ENCODE assay signal across 8 cellular contexts in genomic region chr7:25603427-25603740, GRCh38.
DNase-seq lines count a peak whose midpoint lies in the region; ATAC-seq and TF ChIP-seq lines count a peak whose summit lies in the region.
"Not testable (repeated sequence)": the region's sequence is repeated elsewhere in the genome, so short reads cannot be mapped to it uniquely, and the experiment has no call there.

No MANE protein-coding gene starts in this region.

- H2AFZ ChIP-seq in trophoblast cell (ENCODE audit: insufficient read depth, low read length, poor library complexity) = not testable (repeated sequence)

- H3K4me3 ChIP-seq in LNCaP clone FGC (ENCODE audit: low read depth, low read length) (peak overlapping the region; percentile 46), astrocyte of the cerebellum (ENCODE audit: low read depth, low read length) (peak overlapping the region; percentile 21), esophagus squamous epithelium (peak overlapping the region; percentile 20 to 61 (median 34)), right lobe of liver (peak overlapping the region; percentile 32 to 52 (median 46)), tibial artery (peak overlapping the region; percentile 27 to 37)
- not testable (repeated sequence) for H3K4me3 ChIP-seq in trophoblast cell (ENCODE audit: low read depth, low read length)

- H3K9me3 ChIP-seq in CD4-positive, alpha-beta T cell (ENCODE audit: control insufficient read depth, low read length); esophagus squamous epithelium; right lobe of liver; trophoblast cell (ENCODE audit: insufficient read depth, low read depth, low read length); tibial artery: not testable (repeated sequence)

- H3K23ac ChIP-seq in trophoblast cell (ENCODE audit: low read length) = not testable (repeated sequence)

- not testable (repeated sequence) for H3K9me3 Mint-ChIP-seq in CD4-positive, alpha-beta T cell; activated CD4-positive, alpha-beta memory T cell treated with anti-CD3 and anti-CD28 coated beads for 36 hours

- H3K27me3 ChIP-seq in CD4-positive, alpha-beta T cell (ENCODE audit: control insufficient read depth, insufficient read depth, low read length); esophagus squamous epithelium; right lobe of liver; trophoblast cell (ENCODE audit: insufficient read depth, low read length); tibial artery: not testable (repeated sequence)

- POLR2A ChIA-PET in CD4-positive, alpha-beta T cell (lab: Charles Lee); activated CD4-positive, alpha-beta memory T cell treated with anti-CD3 and anti-CD28 coated beads for 36 hours (lab: Charles Lee): not testable (repeated sequence)

- H4K12ac ChIP-seq in trophoblast cell (ENCODE audit: low read depth, low read length) = not testable (repeated sequence)

- H3K9ac ChIP-seq in trophoblast cell (ENCODE audit: low read length) = not testable (repeated sequence)

- H3K4me3 Mint-ChIP-seq in CD4-positive, alpha-beta T cell = peak overlapping the region; percentile 74
- H3K4me3 Mint-ChIP-seq in activated CD4-positive, alpha-beta memory T cell treated with anti-CD3 and anti-CD28 coated beads for 36 hours = peak overlapping the region; percentile 49

- not testable (repeated sequence) for H3K18ac ChIP-seq in trophoblast cell (ENCODE audit: low read length)

- CTCF ChIA-PET in CD4-positive, alpha-beta T cell (lab: Charles Lee); activated CD4-positive, alpha-beta memory T cell treated with anti-CD3 and anti-CD28 coated beads for 36 hours (lab: Charles Lee): not testable (repeated sequence)

- H3K79me1 ChIP-seq in trophoblast cell (ENCODE audit: low read length) = not testable (repeated sequence)

- H4K91ac ChIP-seq in trophoblast cell (ENCODE audit: low read depth, low read length) = peak overlapping the region; percentile 55

- not testable (repeated sequence) for H3K36me3 Mint-ChIP-seq in CD4-positive, alpha-beta T cell (ENCODE audit: low read depth); activated CD4-positive, alpha-beta memory T cell treated with anti-CD3 and anti-CD28 coated beads for 36 hours

- not testable (repeated sequence) for H2BK120ac ChIP-seq in trophoblast cell (ENCODE audit: insufficient read depth, low read length, poor library complexity)

- not testable (repeated sequence) for H3K14ac ChIP-seq in trophoblast cell (ENCODE audit: low read length)

- not testable (repeated sequence) for ATAC-seq in CD4-positive, alpha-beta T cell (ENCODE audit: poor library complexity); right lobe of liver

- in situ Hi-C loops in astrocyte of the cerebellum (cut with HindIII; ENCODE audit: low sequenced_read_pairs) = not testable (repeated sequence)

- not testable (repeated sequence) for H3K4me1 Mint-ChIP-seq in CD4-positive, alpha-beta T cell (ENCODE audit: low read depth); activated CD4-positive, alpha-beta memory T cell treated with anti-CD3 and anti-CD28 coated beads for 36 hours (ENCODE audit: low read depth)

- WGBS in esophagus squamous epithelium, 2 donors = no CpG with 5 or more reads among the region's 9 CpGs
- WGBS in right lobe of liver (ENCODE audit: insufficient coverage, low coverage, low lambda C conversion rate, missing lambda C conversion rate) = 18% methylated on average over 3 of the region's 9 CpGs
- no CpG with 5 or more reads among the region's 9 CpGs for WGBS in trophoblast cell (ENCODE audit: extremely low coverage, insufficient coverage, insufficient read length)

- H3K27ac ChIP-seq in CD4-positive, alpha-beta T cell (ENCODE audit: low read depth, low read length); right lobe of liver; trophoblast cell (ENCODE audit: low read depth, low read length); tibial artery: not testable (repeated sequence)
- H3K27ac ChIP-seq in esophagus squamous epithelium = peak overlapping the region in 1 of 4 donors; percentile 34

- H3K4me1 ChIP-seq in esophagus squamous epithelium; right lobe of liver; trophoblast cell (ENCODE audit: control insufficient read depth in 1 of 2, insufficient read depth in 2 of 2, low read length in 2 of 2); tibial artery: not testable (repeated sequence)

- not testable (repeated sequence) for H2BK12ac ChIP-seq in trophoblast cell (ENCODE audit: low read length)

- not testable (repeated sequence) for H2BK5ac ChIP-seq in trophoblast cell (ENCODE audit: low read depth, low read length, poor library complexity)

- H4K8ac ChIP-seq in trophoblast cell (ENCODE audit: low read depth, low read length) = not testable (repeated sequence)

- TF ChIP-seq CTCF in CD4-positive, alpha-beta T cell (IDR thresholded peaks at IDR 0.05); LNCaP clone FGC (IDR thresholded peaks at IDR 0.05; ENCODE audit: control insufficient read depth, extremely low read depth, insufficient read depth); astrocyte of the cerebellum (IDR thresholded peaks at IDR 0.05; ENCODE audit: low read depth, low read length, missing control alignments); esophagus squamous epithelium (IDR thresholded peaks at IDR 0.05); right lobe of liver (IDR thresholded peaks at IDR 0.05); tibial artery (IDR thresholded peaks at IDR 0.05): not testable (repeated sequence)

- H3K4me2 ChIP-seq in trophoblast cell (ENCODE audit: low read length) = not testable (repeated sequence)

- not testable (repeated sequence) for H3K79me2 ChIP-seq in trophoblast cell (ENCODE audit: control insufficient read depth, insufficient read depth, low read length, poor library complexity)

- intact Hi-C loops in CD4-positive, alpha-beta T cell (cut with DNase I, micrococcal nuclease); activated CD4-positive, alpha-beta memory T cell treated with anti-CD3 and anti-CD28 coated beads for 36 hours (cut with micrococcal nuclease); esophagus squamous epithelium (cut with DNase I); right lobe of liver (cut with DNase I); tibial artery (cut with DNase I; ENCODE audit: low total_unique reads): not testable (repeated sequence)

- H3K36me3 ChIP-seq in esophagus squamous epithelium; right lobe of liver; trophoblast cell (ENCODE audit: control insufficient read depth in 1 of 2, insufficient read depth in 2 of 2, low read length in 2 of 2); tibial artery: not testable (repeated sequence)

- H3K4ac ChIP-seq in trophoblast cell (ENCODE audit: low read depth, low read length) = not testable (repeated sequence)

- not testable (repeated sequence) for H3K27me3 Mint-ChIP-seq in CD4-positive, alpha-beta T cell; activated CD4-positive, alpha-beta memory T cell treated with anti-CD3 and anti-CD28 coated beads for 36 hours

- DNase-seq in CD4-positive, alpha-beta T cell = peak in 1 of 10 experiments; percentile 2
- not testable (repeated sequence) for DNase-seq in LNCaP clone FGC (ENCODE audit: low read depth); activated CD4-positive, alpha-beta memory T cell treated with anti-CD3 and anti-CD28 coated beads for 36 hours; astrocyte of the cerebellum (ENCODE audit: low read depth); esophagus squamous epithelium (lab: John Stamatoyannopoulos, UW); right lobe of liver; trophoblast cell; tibial artery

- H2AK5ac ChIP-seq in trophoblast cell (ENCODE audit: low read length) = not testable (repeated sequence)

- H3K27ac Mint-ChIP-seq in CD4-positive, alpha-beta T cell; activated CD4-positive, alpha-beta memory T cell treated with anti-CD3 and anti-CD28 coated beads for 36 hours: not testable (repeated sequence)

- TF ChIP-seq POLR2A in esophagus squamous epithelium (IDR thresholded peaks at IDR 0.05); right lobe of liver (IDR thresholded peaks at IDR 0.05): not testable (repeated sequence)
